ENCODE assay signal across 1 cellular context in genomic region chr9:128180001-128180400, GRCh38.
TF ChIP-seq lines count a peak whose summit lies in the region.

No MANE protein-coding gene starts in this region.

TF ChIP-seq in IMR-90, 13 proteins besides CTCF, POLR2A, EP300 and RAD21:
- TF ChIP-seq RCOR1 (IDR thresholded peaks at IDR 0.05; ENCODE audit: insufficient replicate concordance, low read length) = no peak
- TF ChIP-seq MAFK (IDR thresholded peaks at IDR 0.05; ENCODE audit: low read depth, low read length) = no peak
- TF ChIP-seq BHLHE40 (IDR thresholded peaks at IDR 0.05; ENCODE audit: low read depth, low read length) = no peak
- TF ChIP-seq MXI1 (IDR thresholded peaks at IDR 0.05; ENCODE audit: borderline replicate concordance, low read depth, low read length) = no peak
